ENCODE assay signal across 8 cellular contexts in genomic region chr17:8935194-8935593, GRCh38. TPM values are rescaled to one million over a fixed set of nuclear protein-coding genes. Genes with fewer than 3 reads are reported as not detected.
DNase-seq lines count a peak whose midpoint lies in the region; ATAC-seq and TF ChIP-seq lines count a peak whose summit lies in the region.

No MANE protein-coding gene starts in this region.

- WGBS in prostate gland: 49% methylated on average over 8 of the region's 8 CpGs

- H3K4me3 ChIP-seq in prostate gland (no peak overlapping the region), Peyer's patch (no peak overlapping the region)

- H3K27me3 Mint-ChIP-seq in activated CD4-positive, alpha-beta T cell treated with anti-CD3 and anti-CD28 coated beads, Interleukin-2, amount 10 ng/mL, durations not matched to agents 7 days and 5 days: no peaks in the 10 kb centered on the region

- TF ChIP-seq CTCF in prostate gland (IDR thresholded peaks at IDR 0.05) (no peak), Peyer's patch (IDR thresholded peaks at IDR 0.05) (no peak)

- intact Hi-C loops in prostate gland (cut with DNase I): no loop called here

- H3K27me3 ChIP-seq in prostate gland (replicated peaks; ENCODE audit: insufficient read depth) (peaks cover 4% of the 10 kb centered on the region), Peyer's patch (no peaks in the 10 kb centered on the region)

- H3K4me1 Mint-ChIP-seq in activated CD4-positive, alpha-beta T cell treated with anti-CD3 and anti-CD28 coated beads, Interleukin-2, amount 10 ng/mL, durations not matched to agents 7 days and 5 days: peaks cover 61% of the 10 kb centered on the region

- H3K27ac ChIP-seq in prostate gland (no peak overlapping the region), Peyer's patch (no peak overlapping the region)

- no peaks in the 10 kb centered on the region for H3K36me3 ChIP-seq in prostate gland
- no peaks in the 10 kb centered on the region for H3K36me3 ChIP-seq in Peyer's patch

- DNase-seq in AML-193 (lab: John Stamatoyannopoulos, UW): peak; percentile 71 to 76
- no peak for DNase-seq in activated CD4-positive, alpha-beta T cell treated with anti-CD3 and anti-CD28 coated beads, Interleukin-2, amount 10 ng/mL, durations not matched to agents 7 days and 5 days
- DNase-seq in islet precursor cell: peak; percentile 51
- no peak for DNase-seq in prostate gland (ENCODE audit: low spot score)
- DNase-seq in HT-29 (ENCODE audit: low spot score): no peak
- DNase-seq in Peyer's patch: no peak

- no peaks in the 10 kb centered on the region for H3K9me3 ChIP-seq in prostate gland
- H3K9me3 ChIP-seq in Peyer's patch: no peaks in the 10 kb centered on the region

- CTCF ChIA-PET in activated CD4-positive, alpha-beta T cell treated with anti-CD3 and anti-CD28 coated beads, Interleukin-2, amount 10 ng/mL, durations not matched to agents 7 days and 5 days (lab: Charles Lee): interaction anchor here (0.6 kb wide), 1 partner anchor 26 kb away, joined by 3 read pairs; no protein-coding TSS in a partner anchor

- peak; percentile 41 for ATAC-seq in HG02981 (IDR thresholded peaks at IDR 0.05; ENCODE audit: unreplicated experiment)
- no peak for ATAC-seq in GM18873 (IDR thresholded peaks at IDR 0.05; ENCODE audit: low FRiP score, unreplicated experiment)

- no peak overlapping the region for H3K4me3 Mint-ChIP-seq in activated CD4-positive, alpha-beta T cell treated with anti-CD3 and anti-CD28 coated beads, Interleukin-2, amount 10 ng/mL, durations not matched to agents 7 days and 5 days

- peaks cover 27% of the 10 kb centered on the region for H3K9me3 Mint-ChIP-seq in activated CD4-positive, alpha-beta T cell treated with anti-CD3 and anti-CD28 coated beads, Interleukin-2, amount 10 ng/mL, durations not matched to agents 7 days and 5 days

- peaks cover 82% of the 10 kb centered on the region for H3K36me3 Mint-ChIP-seq in activated CD4-positive, alpha-beta T cell treated with anti-CD3 and anti-CD28 coated beads, Interleukin-2, amount 10 ng/mL, durations not matched to agents 7 days and 5 days (ENCODE audit: low read depth)

- H3K4me1 ChIP-seq in prostate gland (replicated peaks): no peaks in the 10 kb centered on the region
- H3K4me1 ChIP-seq in Peyer's patch: peaks cover 0 to 13% (median under 1%) of the 10 kb centered on the region in 4 donors

- POLR2A ChIA-PET in activated CD4-positive, alpha-beta T cell treated with anti-CD3 and anti-CD28 coated beads, Interleukin-2, amount 10 ng/mL, durations not matched to agents 7 days and 5 days (lab: Charles Lee): no interaction called here

- TF ChIP-seq POLR2A in prostate gland (IDR thresholded peaks at IDR 0.05): no peak
- no peak for TF ChIP-seq POLR2A in Peyer's patch (IDR thresholded peaks at IDR 0.05)

- H3K27ac Mint-ChIP-seq in activated CD4-positive, alpha-beta T cell treated with anti-CD3 and anti-CD28 coated beads, Interleukin-2, amount 10 ng/mL, durations not matched to agents 7 days and 5 days: peak overlapping the region; percentile 77

RNA-seq across cellular contexts. Expression of gene PIK3R5, which starts 30.3 kb away (rescaled TPM):
- total RNA-seq in activated CD4-positive, alpha-beta T cell treated with anti-CD3 and anti-CD28 coated beads, Interleukin-2, amount 10 ng/mL, durations not matched to agents 7 days and 5 days: 10 to 100 TPM; 73.4 to 77.6 TPM
- total RNA-seq in prostate gland (10 to 100 TPM in 1 of 2 donors, 1 to 10 TPM in 1; 3.2 to 10.4 TPM), Peyer's patch (10 to 100 TPM in 2 of 4 donors, 1 to 10 TPM in 2; 6.3 to 74.3 (median 10.3) TPM)
- total RNA-seq in HT-29 (2014; rRNA removed; shearing (Covaris generic)): not detected in 2 replicates

Comparison
In these comparisons a context has a peak if more than half of its experiments do, and no peak if none do; other contexts are left out.
1. DNase-seq: peak in AML-193 (2 of 2) and islet precursor cell (single experiment); none in activated CD4-positive, alpha-beta T cell treated with anti-CD3 and anti-CD28 coated beads, Interleukin-2, amount 10 ng/mL, durations not matched to agents 7 days and 5 days (single experiment), prostate gland (single experiment), HT-29 (single experiment) and Peyer's patch (0 of 3).